Comparison of ENCODE assay signal across 20 cellular contexts in genomic region chr1:232718928-232719927, GRCh38.
DNase-seq lines count a peak whose midpoint lies in the region; ATAC-seq, FAIRE-seq and TF ChIP-seq lines count a peak whose summit lies in the region.
"Had no signal": no experiment of that assay in that cellular context is flagged by ENCODE, and none has a peak within 500 bp of the region (broad histone marks: within the 10 kb centered on the region; RNA-seq: fewer than 3 reads in every experiment).

No MANE protein-coding gene starts in this region.

- peak overlapping the region; percentile 46 for H2AFZ ChIP-seq in keratinocyte (ENCODE audit: control insufficient read depth, low read length)
- H2AFZ ChIP-seq: GM23248 had no signal

- H3K27ac ChIP-seq in 22Rv1 (peak overlapping the region; percentile 22; the same call in 1 of the 2 replicates), HEK293 (ENCODE audit: extremely low read depth, low read depth, low read length) (no peak overlapping the region), keratinocyte (ENCODE audit: control insufficient read depth, insufficient read depth, low read length) (peak overlapping the region; percentile 22)
- H3K27ac ChIP-seq: A549, GM23248, RWPE1 had no signal

- DNase-seq in astrocyte of the hippocampus (ENCODE audit: low read depth, low spot score) (peak; percentile 26), keratinocyte (ENCODE audit: low read depth, low spot score) (no peak), Calu3 (no peak), left colon (no peak)
- no peak for DNase-seq in effector memory CD8-positive, alpha-beta T cell
- DNase-seq in activated T-cell treated with anti-CD3 and anti-CD28 coated beads, Interleukin-2, amount 50 U/mL, for 1 hour, result no peak
- DNase-seq: CD8-positive, alpha-beta memory T cell; DMS79; GM23248; HCEC 1CT; NCI-H187 treated with DMSO at 0.1 percent for 48 hours; NCI-H2227 treated with DMSO at 0.1 percent for 48 hours; NCI-H524 treated with DMSO at 0.1 percent for 48 hours; PC-3 had no signal

- H3K4me3 Mint-ChIP-seq in Calu3 (ENCODE audit: low read depth, unreplicated experiment), result no peak overlapping the region
- H3K4me3 Mint-ChIP-seq in effector memory CD8-positive, alpha-beta T cell, result no peak overlapping the region
- H3K4me3 Mint-ChIP-seq: CD8-positive, alpha-beta memory T cell had no signal

- no peak overlapping the region for H3K9ac ChIP-seq in keratinocyte (ENCODE audit: control insufficient read depth, extremely low read depth, insufficient read depth, low read length)
- H3K9ac ChIP-seq: GM23248 had no signal

- H3K27ac Mint-ChIP-seq in Calu3 (ENCODE audit: unreplicated experiment), result no peak overlapping the region
- no peak overlapping the region for H3K27ac Mint-ChIP-seq in effector memory CD8-positive, alpha-beta T cell
- H3K27ac Mint-ChIP-seq: CD8-positive, alpha-beta memory T cell had no signal

- POLR2A ChIA-PET in HEK293 (lab: Yijun Ruan, JAX), result no interaction called here

- H3K4me3 ChIP-seq in HEK293 (ENCODE audit: low read depth, low read length) (no peak overlapping the region), keratinocyte (ENCODE audit: control insufficient read depth in 2 of 3, extremely low read depth in 1 of 3, insufficient read depth in 2 of 3, low read depth in 1 of 3, low read length in 3 of 3) (no peak overlapping the region)
- H3K4me3 ChIP-seq: A549, GM23248, K562 had no signal

- dilution Hi-C loops in keratinocyte (cut with MboI; ENCODE audit: extremely low pct_ligation_motif_present, low sequenced_read_pairs), result no loop called here

- H3K4me1 ChIP-seq in HEK293 (ENCODE audit: control insufficient read depth, insufficient read depth, low read length) (no peaks in the 10 kb centered on the region), keratinocyte (ENCODE audit: control insufficient read depth, extremely low read depth, insufficient read depth, low read length) (no peaks in the 10 kb centered on the region)
- H3K4me1 ChIP-seq: A549 had no signal

- H3K79me2 ChIP-seq in keratinocyte (ENCODE audit: control insufficient read depth, insufficient read depth, low read length), result no peaks in the 10 kb centered on the region

- intact Hi-C loops in Calu3 (cut with micrococcal nuclease; ENCODE audit: unreplicated experiment) (no loop called here), left colon (cut with DNase I, micrococcal nuclease) (no loop called here)

- no peaks in the 10 kb centered on the region for H3K36me3 Mint-ChIP-seq in Calu3 (ENCODE audit: insufficient read depth, unreplicated experiment)
- no peaks in the 10 kb centered on the region for H3K36me3 Mint-ChIP-seq in effector memory CD8-positive, alpha-beta T cell (ENCODE audit: insufficient read depth)

- H3K9me3 ChIP-seq in HEK293 (ENCODE audit: control insufficient read depth, insufficient read depth, low read depth, low read length) (no peaks in the 10 kb centered on the region; the same call in 1 of the 2 replicates), keratinocyte (ENCODE audit: control insufficient read depth, low read depth, low read length) (peaks cover 15% of the 10 kb centered on the region)

- peaks cover 16% of the 10 kb centered on the region for H3K27me3 Mint-ChIP-seq in Calu3 (ENCODE audit: unreplicated experiment)
- peaks cover 29 to 38% of the 10 kb centered on the region in 2 donors for H3K27me3 Mint-ChIP-seq in effector memory CD8-positive, alpha-beta T cell

- H3K36me3 ChIP-seq in HEK293 (ENCODE audit: control insufficient read depth in 2 of 2, insufficient read depth in 1 of 2, low read length in 2 of 2) (no peaks in the 10 kb centered on the region), keratinocyte (ENCODE audit: control insufficient read depth in 2 of 2, extremely low read depth in 1 of 2, insufficient read depth in 2 of 2, low read length in 2 of 2) (no peaks in the 10 kb centered on the region)

- H3K9me3 Mint-ChIP-seq in Calu3 (ENCODE audit: low read depth, unreplicated experiment), result peaks cover 17% of the 10 kb centered on the region
- no peaks in the 10 kb centered on the region for H3K9me3 Mint-ChIP-seq in effector memory CD8-positive, alpha-beta T cell

- H3K4me2 ChIP-seq in keratinocyte (ENCODE audit: control insufficient read depth, extremely low read depth, insufficient read depth, low read depth, low read length), result peak overlapping the region; percentile 33
- H3K4me2 ChIP-seq: A549 had no signal

- no peaks in the 10 kb centered on the region for H3K9me1 ChIP-seq in keratinocyte (ENCODE audit: control insufficient read depth, extremely low read depth, insufficient read depth, low read length)

- no peak for TF ChIP-seq CTCF in 22Rv1 (IDR thresholded peaks at IDR 0.05)
- no peak for TF ChIP-seq CTCF in HEK293 (tag by site-specific recombination; IDR thresholded peaks at IDR 0.05)
- TF ChIP-seq CTCF in keratinocyte (optimal IDR thresholded peaks at IDR 0.05 in 1 of 3, IDR thresholded peaks at IDR 0.05 in 1 of 3, conservative IDR thresholded peaks at IDR 0.05 in 1 of 3; ENCODE audit: extremely low read depth in 1 of 3, insufficient read depth in 2 of 3, low read length in 3 of 3), result no peak
- TF ChIP-seq CTCF in Calu3 (IDR thresholded peaks at IDR 0.05; ENCODE audit: unreplicated experiment), result no peak

- CTCF ChIA-PET in HEK293 (lab: Yijun Ruan, JAX) (no interaction called here), Calu3 (lab: Charles Lee) (no interaction called here)

- ATAC-seq in effector memory CD8-positive, alpha-beta T cell (replicated peaks), result no peak
- no peak for ATAC-seq in left colon
- ATAC-seq: A549, K562, PC-3 had no signal

- no peaks in the 10 kb centered on the region for H3K27me3 ChIP-seq in keratinocyte (ENCODE audit: control insufficient read depth, extremely low read depth, insufficient read depth, low read length)

- FAIRE-seq in keratinocyte (lab: Jason Lieb, UNC), result peak; percentile 17
- FAIRE-seq: A549, D721Med, K562 had no signal

- H4K20me1 ChIP-seq in keratinocyte (ENCODE audit: control insufficient read depth, extremely low read depth, insufficient read depth, low read length), result no peaks in the 10 kb centered on the region

- no TSS peak for BruUV-seq in Calu3 (replicated peaks; lab: Mats Ljungman, UMichigan)

- H3K4me1 Mint-ChIP-seq in Calu3 (ENCODE audit: low read depth, unreplicated experiment), result no peaks in the 10 kb centered on the region
- H3K4me1 Mint-ChIP-seq in effector memory CD8-positive, alpha-beta T cell (ENCODE audit: low read depth in 2 of 2), result no peaks in the 10 kb centered on the region
- H3K4me1 Mint-ChIP-seq: CD8-positive, alpha-beta memory T cell had no signal

TF ChIP-seq in HEK293, 187 proteins besides CTCF, POLR2A, EP300 and RAD21:
- TF ChIP-seq ZNF335 (tag by site-specific recombination; conservative IDR thresholded peaks at IDR 0.05) (peak; percentile 42), ZBTB17 (tag by site-specific recombination; IDR thresholded peaks at IDR 0.05) (peak; percentile 47; the same call in 1 of the 2 replicates), SCRT2 (tag by site-specific recombination; IDR thresholded peaks at IDR 0.05) (peak; percentile 95), IKZF3 (tag by site-specific recombination; IDR thresholded peaks at IDR 0.05) (no peak), ZBTB10 (tag by site-specific recombination; IDR thresholded peaks at IDR 0.05) (no peak), TRIM28 (IDR thresholded peaks at IDR 0.05; ENCODE audit: borderline replicate concordance, low read length) (peak; percentile 92; the same call in 1 of the 2 replicates), PRDM6 (tag by site-specific recombination; IDR thresholded peaks at IDR 0.05) (peak; percentile 66), ZNF558 (tag by site-specific recombination; IDR thresholded peaks at IDR 0.05) (peak; percentile 30; the same call in 1 of the 2 replicates), SETDB1 (IDR thresholded peaks at IDR 0.05; ENCODE audit: insufficient read length, low read length) (peak; percentile 97), ZNF366 (tag by site-specific recombination; conservative IDR thresholded peaks at IDR 0.05) (peak; percentile 56), SCRT1 (tag by site-specific recombination; IDR thresholded peaks at IDR 0.05; ENCODE audit: borderline replicate concordance) (peak; percentile 41; the same call in 1 of the 2 replicates), ZBTB48 (tag by site-specific recombination; IDR thresholded peaks at IDR 0.05) (no peak), ZNF114 (tag by site-specific recombination; IDR thresholded peaks at IDR 0.05) (no peak), ZNF626 (tag by site-specific recombination; IDR thresholded peaks at IDR 0.05) (no peak), ZEB2 (tag by site-specific recombination; IDR thresholded peaks at IDR 0.05) (no peak)
